8 cellular contexts compared by ENCODE assay signal in genomic region chr16:1991135-1991551, GRCh38. TPM values are rescaled to one million over a fixed set of nuclear protein-coding genes. Genes with fewer than 3 reads are reported as not detected.
A peak's percentile ranks its signal among the peaks of the same experiment; 100 is the strongest.
DNase-seq lines count a peak whose midpoint lies in the region; ATAC-seq and TF ChIP-seq lines count a peak whose summit lies in the region.

No MANE protein-coding gene starts in this region.

- H3K27ac Mint-ChIP-seq in stimulated activated effector memory CD8-positive, alpha-beta T cell treated with anti-CD3 and anti-CD28 coated beads, Interleukin-12 subunit alpha, Interleukin-12 subunit beta, amount 100 ng/mL, for 72 hours, result peak overlapping the region; percentile 76

- 6 to 11% methylated on average over 17 to 18 of the region's 18 CpGs for WGBS in aorta, 2 donors

- peak; percentile 62 for ATAC-seq in stimulated activated effector memory CD8-positive, alpha-beta T cell treated with anti-CD3 and anti-CD28 coated beads, Interleukin-12 subunit alpha, Interleukin-12 subunit beta, amount 100 ng/mL, for 72 hours
- ATAC-seq in aorta (ENCODE audit: low FRiP score), result no peak
- ATAC-seq in GM19397 (IDR thresholded peaks at IDR 0.05; ENCODE audit: unreplicated experiment), result no peak

- intact Hi-C loops in dorsolateral prefrontal cortex (cut with DNase I), result no loop called here
- intact Hi-C loops in aorta (cut with DNase I), result no loop called here

- H3K9me3 Mint-ChIP-seq in stimulated activated effector memory CD8-positive, alpha-beta T cell treated with anti-CD3 and anti-CD28 coated beads, Interleukin-12 subunit alpha, Interleukin-12 subunit beta, amount 100 ng/mL, for 72 hours, result no peaks in the 10 kb centered on the region

- DNase-seq in activated gamma-delta T cell treated with Interleukin-2 at 50 U/mL for 16 hours, result peak; percentile 44
- DNase-seq in activated gamma-delta T cell (lab: John Stamatoyannopoulos, UW), result no peak
- peak; percentile 17 for DNase-seq in NCI-H526 treated with DMSO at 0.1 percent for 48 hours (lab: John Stamatoyannopoulos, UW)
- peak in 3 of 10 donors; percentile 35 to 48 (median 40) for DNase-seq in dorsolateral prefrontal cortex
- DNase-seq in stimulated activated effector memory CD8-positive, alpha-beta T cell treated with anti-CD3 and anti-CD28 coated beads, Interleukin-12 subunit alpha, Interleukin-12 subunit beta, amount 100 ng/mL, for 72 hours (ENCODE audit: low spot score in 2 of 2), result no peak
- no peak for DNase-seq in aorta
- no peak for DNase-seq in SIG-M5 treated with dmso at 0.1 percent for 504 hours (lab: John Stamatoyannopoulos, UW; ENCODE audit: unreplicated experiment)

- no peaks in the 10 kb centered on the region for H3K9me3 ChIP-seq in aorta (ENCODE audit: control insufficient read depth, low read length)

- H3K36me3 ChIP-seq in aorta (ENCODE audit: control insufficient read depth in 1 of 2, insufficient read depth in 2 of 2, low read length in 1 of 2), result no peaks in the 10 kb centered on the region

- peaks cover 40% of the 10 kb centered on the region for H3K4me1 Mint-ChIP-seq in stimulated activated effector memory CD8-positive, alpha-beta T cell treated with anti-CD3 and anti-CD28 coated beads, Interleukin-12 subunit alpha, Interleukin-12 subunit beta, amount 100 ng/mL, for 72 hours

- peaks cover 0 to 18% (median 4%) of the 10 kb centered on the region in 45 donors for H3K27me3 ChIP-seq in dorsolateral prefrontal cortex
- H3K27me3 ChIP-seq in aorta (ENCODE audit: control insufficient read depth in 1 of 2, insufficient read depth in 2 of 2, low read length in 1 of 2), result no peaks in the 10 kb centered on the region

- TF ChIP-seq CTCF in dorsolateral prefrontal cortex (IDR thresholded peaks at IDR 0.05 in 54 of 56, conservative IDR thresholded peaks at IDR 0.05 in 2 of 56; ENCODE audit: low read depth in 1 of 56, partially characterized antibody in 56 of 56), result no peak

- peaks cover 32% of the 10 kb centered on the region for H3K36me3 Mint-ChIP-seq in stimulated activated effector memory CD8-positive, alpha-beta T cell treated with anti-CD3 and anti-CD28 coated beads, Interleukin-12 subunit alpha, Interleukin-12 subunit beta, amount 100 ng/mL, for 72 hours

- peak overlapping the region; percentile 78 for H3K4me3 Mint-ChIP-seq in stimulated activated effector memory CD8-positive, alpha-beta T cell treated with anti-CD3 and anti-CD28 coated beads, Interleukin-12 subunit alpha, Interleukin-12 subunit beta, amount 100 ng/mL, for 72 hours

- H3K4me3 ChIP-seq in dorsolateral prefrontal cortex (peak overlapping the region; percentile 18 to 73 (median 61)), aorta (ENCODE audit: low read length in 2 of 2) (no peak overlapping the region)

- H3K27ac ChIP-seq in dorsolateral prefrontal cortex (peak overlapping the region in 32 of 59 donors; percentile 10 to 87 (median 68)), aorta (ENCODE audit: low read depth in 1 of 2, low read length in 2 of 2) (no peak overlapping the region)

- no peaks in the 10 kb centered on the region for H3K4me1 ChIP-seq in aorta (ENCODE audit: control insufficient read depth in 1 of 2, insufficient read depth in 2 of 2, low read length in 2 of 2)

RNA-seq across cellular contexts. Expression of gene SYNGR3, which starts 1.4 kb away (rescaled TPM):
- 100 to 1,000 TPM in 115 of 120 experiments, 10 to 100 TPM in 5; 51.9 to 210 (median 145) TPM for total RNA-seq in dorsolateral prefrontal cortex
- total RNA-seq in aorta, result under 1 TPM; 0.36 to 0.57 TPM
- polyA plus RNA-seq in aorta, result under 1 TPM in 1 of 2 donors, not detected in 1; 0.26 TPM

RNA-seq across cellular contexts. Expression of gene GFER, which starts 7.2 kb away (rescaled TPM):
- total RNA-seq in dorsolateral prefrontal cortex (10 to 100 TPM; 14.2 to 39.2 (median 21.8) TPM), aorta (10 to 100 TPM; 11.3 to 13.3 TPM)
- polyA plus RNA-seq in aorta, result 10 to 100 TPM; 32.5 to 44.2 TPM

RNA-seq across cellular contexts. Expression of gene NOXO1, which starts 9.9 kb away (rescaled TPM):
- total RNA-seq in dorsolateral prefrontal cortex, result 1 to 10 TPM in 99 of 120 experiments, under 1 TPM in 18, not detected in 3; 0.52 to 4.8 (median 1.7) TPM
- not detected for total RNA-seq in aorta
- polyA plus RNA-seq in aorta, result under 1 TPM in 1 of 2 donors, not detected in 1; 0.84 TPM

RNA-seq across cellular contexts. Expression of gene ZNF598, which starts 18.5 kb away (rescaled TPM):
- total RNA-seq in dorsolateral prefrontal cortex (10 to 100 TPM; 16.4 to 45.4 (median 29.2) TPM), aorta (10 to 100 TPM; 31.0 to 34.4 TPM)
- 10 to 100 TPM; 12.8 to 32.9 TPM for polyA plus RNA-seq in aorta

RNA-seq across cellular contexts. Expression of gene TBL3, which starts 19.3 kb away (rescaled TPM):
- 10 to 100 TPM; 13.8 to 38.7 (median 23.1) TPM for total RNA-seq in dorsolateral prefrontal cortex
- 10 to 100 TPM; 16.1 to 19.8 TPM for total RNA-seq in aorta
- polyA plus RNA-seq in aorta, result 10 to 100 TPM; 14.9 to 85.5 TPM

Comparison
In these comparisons a context has a peak if more than half of its experiments do, and no peak if none do; other contexts are left out.
1. DNase-seq: peak in activated gamma-delta T cell treated with Interleukin-2 at 50 U/mL for 16 hours (single experiment) and NCI-H526 treated with DMSO at 0.1 percent for 48 hours (single experiment); none in activated gamma-delta T cell (single experiment), stimulated activated effector memory CD8-positive, alpha-beta T cell treated with anti-CD3 and anti-CD28 coated beads, Interleukin-12 subunit alpha, Interleukin-12 subunit beta, amount 100 ng/mL, for 72 hours (0 of 2), aorta (0 of 2) and SIG-M5 treated with dmso at 0.1 percent for 504 hours (single experiment).
2. H3K27ac ChIP-seq: peak in dorsolateral prefrontal cortex (32 of 59); none in aorta (0 of 2).
3. H3K4me3 ChIP-seq: peak in dorsolateral prefrontal cortex (59 of 59); none in aorta (0 of 2).
4. RNA of gene SYNGR3, which starts 1.4 kb away (total RNA-seq): 51.9 to 210 TPM in dorsolateral prefrontal cortex; 0.36 to 0.57 TPM in aorta; every median in the first group is over 10 times any median in the second.